In genomic region chr11:8070417-8071101, GRCh38 we compare ENCODE assay signal across 8 cellular contexts. TPM values are rescaled to one million over a fixed set of nuclear protein-coding genes. Genes with fewer than 3 reads are reported as not detected.
DNase-seq lines count a peak whose midpoint lies in the region; ATAC-seq, FAIRE-seq and TF ChIP-seq lines count a peak whose summit lies in the region.

No MANE protein-coding gene starts in this region.

- TF ChIP-seq POLR2A in NB4 (IDR thresholded peaks at IDR 0.05; ENCODE audit: extremely low read depth, insufficient read length): no peak

- H3K27ac Mint-ChIP-seq in chondrocyte (ENCODE audit: unreplicated experiment) (no peak overlapping the region), nephron progenitor cell (no peak overlapping the region)
- no peak overlapping the region for H3K27ac Mint-ChIP-seq in activated CD4-positive, alpha-beta memory T cell treated with anti-CD3 and anti-CD28 coated beads, Interleukin-2, amount 10 ng/mL, durations not matched to agents 7 days and 5 days

- H3K4me3 Mint-ChIP-seq in chondrocyte (ENCODE audit: unreplicated experiment) (no peak overlapping the region), nephron progenitor cell (no peak overlapping the region)
- no peak overlapping the region for H3K4me3 Mint-ChIP-seq in activated CD4-positive, alpha-beta memory T cell treated with anti-CD3 and anti-CD28 coated beads, Interleukin-2, amount 10 ng/mL, durations not matched to agents 7 days and 5 days

- peak; percentile 67 for FAIRE-seq in A204.1 (lab: Jason Lieb, UNC)

- POLR2A ChIA-PET in activated CD4-positive, alpha-beta memory T cell treated with anti-CD3 and anti-CD28 coated beads, Interleukin-2, amount 10 ng/mL, durations not matched to agents 7 days and 5 days (lab: Charles Lee): no interaction called here

- peak; percentile 58 for ATAC-seq in GM18502 (IDR thresholded peaks at IDR 0.05; ENCODE audit: poor library complexity, unreplicated experiment)
- no peak for ATAC-seq in HG03571 (IDR thresholded peaks at IDR 0.05; ENCODE audit: unreplicated experiment)

- CTCF ChIA-PET in activated CD4-positive, alpha-beta memory T cell treated with anti-CD3 and anti-CD28 coated beads, Interleukin-2, amount 10 ng/mL, durations not matched to agents 7 days and 5 days (lab: Charles Lee): interaction anchor here (1.2 kb wide), 1 partner anchor 36 kb away, joined by 3 read pairs; no protein-coding TSS in a partner anchor

- H3K9me3 Mint-ChIP-seq in chondrocyte (ENCODE audit: low read depth) (no peaks in the 10 kb centered on the region), nephron progenitor cell (no peaks in the 10 kb centered on the region)
- H3K9me3 Mint-ChIP-seq in activated CD4-positive, alpha-beta memory T cell treated with anti-CD3 and anti-CD28 coated beads, Interleukin-2, amount 10 ng/mL, durations not matched to agents 7 days and 5 days: no peaks in the 10 kb centered on the region

- H3K36me3 Mint-ChIP-seq in chondrocyte (ENCODE audit: low read depth) (no peaks in the 10 kb centered on the region), nephron progenitor cell (ENCODE audit: low read depth) (no peaks in the 10 kb centered on the region)
- no peaks in the 10 kb centered on the region for H3K36me3 Mint-ChIP-seq in activated CD4-positive, alpha-beta memory T cell treated with anti-CD3 and anti-CD28 coated beads, Interleukin-2, amount 10 ng/mL, durations not matched to agents 7 days and 5 days (ENCODE audit: low read depth)

- no peak overlapping the region for H3K4me3 ChIP-seq in NB4 (ENCODE audit: low read depth, low read length)

- H3K27me3 Mint-ChIP-seq in chondrocyte (ENCODE audit: low read depth): peaks cover 22% of the 10 kb centered on the region
- H3K27me3 Mint-ChIP-seq in nephron progenitor cell (ENCODE audit: low read depth, poor library complexity): peaks cover 62% of the 10 kb centered on the region
- peaks cover 11% of the 10 kb centered on the region for H3K27me3 Mint-ChIP-seq in activated CD4-positive, alpha-beta memory T cell treated with anti-CD3 and anti-CD28 coated beads, Interleukin-2, amount 10 ng/mL, durations not matched to agents 7 days and 5 days

- H3K4me1 Mint-ChIP-seq in chondrocyte (ENCODE audit: low read depth) (peaks cover 21% of the 10 kb centered on the region), nephron progenitor cell (peaks cover 16% of the 10 kb centered on the region)
- H3K4me1 Mint-ChIP-seq in activated CD4-positive, alpha-beta memory T cell treated with anti-CD3 and anti-CD28 coated beads, Interleukin-2, amount 10 ng/mL, durations not matched to agents 7 days and 5 days: no peaks in the 10 kb centered on the region

- peak; percentile 15 for DNase-seq in NB4 (ENCODE audit: low read depth)
- no peak for DNase-seq in chondrocyte (ENCODE audit: low spot score)
- DNase-seq in nephron progenitor cell: no peak
- DNase-seq in NCI-H2029 treated with DMSO at 0.1 percent for 48 hours (lab: John Stamatoyannopoulos, UW): no peak
- DNase-seq in activated CD4-positive, alpha-beta memory T cell treated with anti-CD3 and anti-CD28 coated beads, Interleukin-2, amount 10 ng/mL, durations not matched to agents 7 days and 5 days: no peak

- peak; percentile 12 for TF ChIP-seq CTCF in NB4 (IDR thresholded peaks at IDR 0.05; ENCODE audit: low read depth, low read length)
- peak; percentile 76 for TF ChIP-seq CTCF in chondrocyte (IDR thresholded peaks at IDR 0.05)
- TF ChIP-seq CTCF in nephron progenitor cell (IDR thresholded peaks at IDR 0.05): peak; percentile 34

RNA-seq across cellular contexts. Expression of gene TUB, which starts 10.5 kb away (rescaled TPM):
- 14.1 to 17.2 TPM (median 14.3 TPM) in 3 replicates for total RNA-seq in chondrocyte
- under 1 TPM; 0.05 to 0.08 TPM for total RNA-seq in activated CD4-positive, alpha-beta memory T cell treated with anti-CD3 and anti-CD28 coated beads, Interleukin-2, amount 10 ng/mL, durations not matched to agents 7 days and 5 days

Comparison
In these comparisons a context has a peak if more than half of its experiments do, and no peak if none do; other contexts are left out.
1. CTCF ChIP-seq: peak in every context shown above with its lines; median percentile 76 in chondrocyte; 34 in nephron progenitor cell; 12 in NB4.
2. RNA of gene TUB, which starts 10.5 kb away (total RNA-seq): 14.1 to 17.2 TPM in chondrocyte; 0.05 to 0.08 TPM in activated CD4-positive, alpha-beta memory T cell treated with anti-CD3 and anti-CD28 coated beads, Interleukin-2, amount 10 ng/mL, durations not matched to agents 7 days and 5 days; every median in the first group is over 10 times any median in the second.